Comparison of ENCODE assay signal across 1 cellular context in the genomic region with DNA sequence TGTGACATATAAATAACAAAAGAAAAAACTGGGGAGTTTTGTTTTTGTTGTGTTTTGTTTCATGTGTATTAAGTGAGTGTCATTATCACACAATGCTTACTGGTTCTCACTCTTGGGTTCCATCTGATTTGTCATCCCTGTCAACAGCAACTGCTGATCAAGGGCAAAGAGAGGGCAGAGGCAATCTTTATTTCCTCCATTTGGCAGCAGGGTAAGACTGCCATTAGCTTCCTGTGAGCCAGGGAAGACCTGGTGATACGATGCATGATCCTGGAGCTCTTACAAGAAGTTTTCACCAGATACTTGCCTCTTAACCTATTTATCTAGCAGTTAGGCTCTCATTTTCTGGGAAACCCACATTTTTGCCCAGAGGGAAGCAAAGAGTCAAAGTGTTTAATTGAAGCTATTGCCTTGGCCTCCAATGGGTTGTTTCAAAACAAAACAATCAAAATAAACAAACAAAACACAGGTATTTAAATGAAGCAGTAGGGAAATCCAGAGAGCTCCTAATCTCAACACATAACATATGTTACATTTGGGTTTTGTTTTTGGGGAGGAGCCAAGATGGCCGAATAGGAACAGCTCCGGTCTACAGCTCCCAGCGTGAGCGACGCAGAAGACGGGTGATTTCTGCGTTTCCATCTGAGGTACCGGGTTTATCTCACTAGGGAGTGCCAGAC.
TF ChIP-seq lines count a peak whose summit lies in the region.

No MANE protein-coding gene starts in this region.

TF ChIP-seq in HCT116, 20 proteins besides CTCF, POLR2A, EP300 and RAD21 (continued from another document):
- TF ChIP-seq, protein P1, sequence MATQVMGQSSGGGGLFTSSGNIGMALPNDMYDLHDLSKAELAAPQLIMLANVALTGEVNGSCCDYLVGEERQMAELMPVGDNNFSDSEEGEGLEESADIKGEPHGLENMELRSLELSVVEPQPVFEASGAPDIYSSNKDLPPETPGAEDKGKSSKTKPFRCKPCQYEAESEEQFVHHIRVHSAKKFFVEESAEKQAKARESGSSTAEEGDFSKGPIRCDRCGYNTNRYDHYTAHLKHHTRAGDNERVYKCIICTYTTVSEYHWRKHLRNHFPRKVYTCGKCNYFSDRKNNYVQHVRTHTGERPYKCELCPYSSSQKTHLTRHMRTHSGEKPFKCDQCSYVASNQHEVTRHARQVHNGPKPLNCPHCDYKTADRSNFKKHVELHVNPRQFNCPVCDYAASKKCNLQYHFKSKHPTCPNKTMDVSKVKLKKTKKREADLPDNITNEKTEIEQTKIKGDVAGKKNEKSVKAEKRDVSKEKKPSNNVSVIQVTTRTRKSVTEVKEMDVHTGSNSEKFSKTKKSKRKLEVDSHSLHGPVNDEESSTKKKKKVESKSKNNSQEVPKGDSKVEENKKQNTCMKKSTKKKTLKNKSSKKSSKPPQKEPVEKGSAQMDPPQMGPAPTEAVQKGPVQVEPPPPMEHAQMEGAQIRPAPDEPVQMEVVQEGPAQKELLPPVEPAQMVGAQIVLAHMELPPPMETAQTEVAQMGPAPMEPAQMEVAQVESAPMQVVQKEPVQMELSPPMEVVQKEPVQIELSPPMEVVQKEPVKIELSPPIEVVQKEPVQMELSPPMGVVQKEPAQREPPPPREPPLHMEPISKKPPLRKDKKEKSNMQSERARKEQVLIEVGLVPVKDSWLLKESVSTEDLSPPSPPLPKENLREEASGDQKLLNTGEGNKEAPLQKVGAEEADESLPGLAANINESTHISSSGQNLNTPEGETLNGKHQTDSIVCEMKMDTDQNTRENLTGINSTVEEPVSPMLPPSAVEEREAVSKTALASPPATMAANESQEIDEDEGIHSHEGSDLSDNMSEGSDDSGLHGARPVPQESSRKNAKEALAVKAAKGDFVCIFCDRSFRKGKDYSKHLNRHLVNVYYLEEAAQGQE (IDR thresholded peaks at IDR 0.05; ENCODE audit: low read depth), result no peak
- no peak for TF ChIP-seq SIN3A (IDR thresholded peaks at IDR 0.05; ENCODE audit: low read depth)
